In the genomic region with DNA sequence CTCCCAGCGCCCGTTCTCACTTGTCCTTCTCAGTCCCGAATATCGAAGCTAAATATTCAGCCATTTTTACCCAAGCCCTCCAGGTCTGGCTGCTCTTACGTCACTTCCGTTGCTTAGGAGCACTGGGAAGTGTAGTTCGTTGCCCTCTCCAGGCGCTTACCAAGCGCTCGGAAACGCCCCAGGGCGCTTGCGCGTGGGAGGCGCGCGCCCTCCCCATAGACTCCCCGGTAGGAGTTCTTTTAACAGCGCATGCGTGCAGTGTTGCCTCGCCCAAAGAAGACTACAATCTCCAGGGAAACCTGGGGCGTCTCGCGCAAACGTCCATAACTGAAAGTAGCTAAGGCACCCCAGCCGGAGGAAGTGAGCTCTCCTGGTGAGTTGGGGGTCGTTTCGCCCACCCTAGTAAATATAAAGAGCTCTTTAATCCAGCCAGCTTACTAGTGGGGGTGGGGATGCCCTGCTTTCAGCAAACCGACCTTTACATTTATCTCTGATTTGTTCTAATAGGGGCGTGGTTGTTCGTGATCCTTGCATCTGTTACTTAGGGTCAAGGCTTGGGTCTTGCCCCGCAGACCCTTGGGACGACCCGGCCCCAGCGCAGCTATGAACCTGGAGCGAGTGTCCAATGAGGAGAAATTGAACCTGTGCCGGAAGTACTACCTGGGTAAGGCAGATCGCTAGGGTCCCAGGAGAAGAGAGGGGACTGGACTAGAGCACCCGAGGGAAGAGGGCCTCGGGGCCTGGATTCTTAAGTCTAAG, we compare ENCODE assay signal across 8 cellular contexts. TPM values are rescaled to one million over a fixed set of nuclear protein-coding genes. Genes with fewer than 3 reads are reported as not detected.
DNase-seq lines count a peak whose midpoint lies in the region; ATAC-seq, FAIRE-seq and TF ChIP-seq lines count a peak whose summit lies in the region.

A gene with protein sequence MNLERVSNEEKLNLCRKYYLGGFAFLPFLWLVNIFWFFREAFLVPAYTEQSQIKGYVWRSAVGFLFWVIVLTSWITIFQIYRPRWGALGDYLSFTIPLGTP (plus strand): TSS at position 324 of the 759 bp plus-strand sequence. CDS start 280 bp downstream, at position 604.
A gene with protein sequence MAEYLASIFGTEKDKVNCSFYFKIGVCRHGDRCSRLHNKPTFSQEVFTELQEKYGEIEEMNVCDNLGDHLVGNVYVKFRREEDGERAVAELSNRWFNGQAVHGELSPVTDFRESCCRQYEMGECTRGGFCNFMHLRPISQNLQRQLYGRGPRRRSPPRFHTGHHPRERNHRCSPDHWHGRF (minus strand): TSS at position 91 of the 759 bp plus-strand sequence. CDS start 27 bp downstream, at position 64.

- H3K4me1 ChIP-seq in adrenal gland (replicated peaks in 1 of 2) (peaks cover 25 to 55% of the 10 kb centered on the region in 2 donors), heart left ventricle (peaks cover 10 to 72% (median 39%) of the 10 kb centered on the region in 12 donors), trophoblast cell (ENCODE audit: control insufficient read depth in 1 of 2, insufficient read depth in 2 of 2, low read length in 2 of 2) (peaks cover 13 to 24% of the 10 kb centered on the region in 2 experiments), tibial nerve (peaks cover 0 to 62% (median 44%) of the 10 kb centered on the region in 4 donors)

- H4K8ac ChIP-seq in trophoblast cell (ENCODE audit: low read depth, low read length), result peak within 1 kb of the TSS; percentile 94

- H3K4me2 ChIP-seq in trophoblast cell (ENCODE audit: low read length), result peak within 1 kb of the TSS; percentile 98

- H3K79me2 ChIP-seq in trophoblast cell (ENCODE audit: control insufficient read depth, insufficient read depth, low read length, poor library complexity), result peaks cover 11% of the 10 kb centered on the region

- peaks cover 13% of the 10 kb centered on the region for H3K79me1 ChIP-seq in trophoblast cell (ENCODE audit: low read length)

- peak within 1 kb of the TSS; percentile 61 for H3K4ac ChIP-seq in trophoblast cell (ENCODE audit: low read depth, low read length)

- peak within 1 kb of the TSS; percentile 90 for H3K9ac ChIP-seq in trophoblast cell (ENCODE audit: low read length)

- H3K9me3 ChIP-seq in adrenal gland (replicated peaks in 1 of 3), result no peaks in the 10 kb centered on the region
- H3K9me3 ChIP-seq in heart left ventricle, result no peaks in the 10 kb centered on the region
- H3K9me3 ChIP-seq in trophoblast cell (ENCODE audit: insufficient read depth, low read depth, low read length), result peaks cover 3% of the 10 kb centered on the region
- H3K9me3 ChIP-seq in tibial nerve, result no peaks in the 10 kb centered on the region

- peak; percentile 80 to 97 for TF ChIP-seq EP300 in tibial nerve (IDR thresholded peaks at IDR 0.05)

- TF ChIP-seq POLR2A in GM12891 (IDR thresholded peaks at IDR 0.05; ENCODE audit: low read depth, low read length), result no peak; the same call in 1 of the 2 replicates
- peak in 1 of 2 donors; percentile 42 for TF ChIP-seq POLR2A in adrenal gland (IDR thresholded peaks at IDR 0.05)
- TF ChIP-seq POLR2A in heart left ventricle (IDR thresholded peaks at IDR 0.05), result peak in 1 of 2 donors; percentile 43
- peak in 1 of 2 donors; percentile 57 for TF ChIP-seq POLR2A in tibial nerve (IDR thresholded peaks at IDR 0.05)

- peak within 1 kb of the TSS; percentile 50 for H2AFZ ChIP-seq in trophoblast cell (ENCODE audit: insufficient read depth, low read length, poor library complexity)

- 0 to 1% (median 1%) methylated on average over 18 to 40 of the region's 40 CpGs for WGBS in adrenal gland, 4 donors
- 0 to 1% (median 0%) methylated on average over 24 to 40 of the region's 40 CpGs for WGBS in heart left ventricle, 4 donors
- no CpG with 5 or more reads among the region's 40 CpGs for WGBS in trophoblast cell (ENCODE audit: extremely low coverage, insufficient coverage, insufficient read length)
- WGBS in tibial nerve, 2 donors, result 1% methylated on average over 36 to 40 of the region's 40 CpGs

- DNase-seq in GM12891 (ENCODE audit: insufficient read length, low spot score), result peak; percentile 74
- DNase-seq in NCI-H1694 (lab: John Stamatoyannopoulos, UW), result peak; percentile 99
- peak; percentile 97 to 99 (median 98) for DNase-seq in adrenal gland
- DNase-seq in heart left ventricle, result peak; percentile 98 to 99 (median 98)
- DNase-seq in trophoblast cell, result peak; percentile 100
- DNase-seq in tibial nerve (ENCODE audit: low spot score in 2 of 2), result peak; percentile 93 to 95

- peak within 1 kb of the TSS; percentile 99 to 100 (median 100) for H3K27ac ChIP-seq in adrenal gland
- H3K27ac ChIP-seq in heart left ventricle, result peak within 1 kb of the TSS; percentile 99 to 100 (median 100)
- peak within 1 kb of the TSS; percentile 91 for H3K27ac ChIP-seq in trophoblast cell (ENCODE audit: low read depth, low read length)
- H3K27ac ChIP-seq in tibial nerve, result peak within 1 kb of the TSS; percentile 99 to 100 (median 100)

- intact Hi-C loops in T-helper 1 cell treated with Interleukin-12 subunit alpha and Interleukin-12 subunit beta and Interleukin-4 antibody, amounts not matched to agents 30 ng/mL and 1 ng/mL, for 36 hours (cut with micrococcal nuclease), result loop anchor here (1.0 to 10.0 kb wide), 12 partner anchors 29 to 1629 kb away; a partner anchor contains a TSS
- intact Hi-C loops in adrenal gland (cut with DNase I), result no loop called here
- intact Hi-C loops in heart left ventricle (cut with DNase I), result loop anchor here in 5 of 10 donors (1.0 to 10.0 kb wide), 6 partner anchors 29 to 309 kb away; a partner anchor contains a TSS

- peak within 1 kb of the TSS; percentile 94 for H2BK5ac ChIP-seq in trophoblast cell (ENCODE audit: low read depth, low read length, poor library complexity)

- peak within 1 kb of the TSS; percentile 85 for H4K12ac ChIP-seq in trophoblast cell (ENCODE audit: low read depth, low read length)

- TF ChIP-seq CTCF in adrenal gland (IDR thresholded peaks at IDR 0.05) (no peak), heart left ventricle (IDR thresholded peaks at IDR 0.05) (peak in 1 of 12 donors; percentile 6), tibial nerve (IDR thresholded peaks at IDR 0.05) (peak in 1 of 5 experiments; percentile 29)

- H2AK5ac ChIP-seq in trophoblast cell (ENCODE audit: low read length), result peak within 1 kb of the TSS; percentile 91

- no peak within 1 kb of the TSS for H3K23ac ChIP-seq in trophoblast cell (ENCODE audit: low read length)

- H4K91ac ChIP-seq in trophoblast cell (ENCODE audit: low read depth, low read length), result peak within 1 kb of the TSS; percentile 96

- H3K18ac ChIP-seq in trophoblast cell (ENCODE audit: low read length), result peak within 1 kb of the TSS; percentile 56

- peak within 1 kb of the TSS; percentile 88 for H3K14ac ChIP-seq in trophoblast cell (ENCODE audit: low read length)

- FAIRE-seq in GM12891 (lab: Jason Lieb, UNC), result peak; percentile 94

- H3K4me3 ChIP-seq in adrenal gland (peak within 1 kb of the TSS; percentile 34 to 89 (median 84)), heart left ventricle (peak within 1 kb of the TSS; percentile 72 to 100 (median 90)), trophoblast cell (ENCODE audit: low read depth, low read length) (peak within 1 kb of the TSS; percentile 86), tibial nerve (peak within 1 kb of the TSS; percentile 85 to 95 (median 92))

- H3K36me3 ChIP-seq in adrenal gland (replicated peaks in 1 of 2), result no peaks in the 10 kb centered on the region
- peaks cover 0 to 16% (median 5%) of the 10 kb centered on the region in 9 donors for H3K36me3 ChIP-seq in heart left ventricle
- peaks cover 3 to 5% of the 10 kb centered on the region in 2 experiments for H3K36me3 ChIP-seq in trophoblast cell (ENCODE audit: control insufficient read depth in 1 of 2, insufficient read depth in 2 of 2, low read length in 2 of 2)
- peaks cover 0 to 5% (median 0%) of the 10 kb centered on the region in 3 donors for H3K36me3 ChIP-seq in tibial nerve

- H2BK120ac ChIP-seq in trophoblast cell (ENCODE audit: insufficient read depth, low read length, poor library complexity), result peak within 1 kb of the TSS; percentile 91

- H3K27me3 ChIP-seq in adrenal gland (no peaks in the 10 kb centered on the region), heart left ventricle (no peaks in the 10 kb centered on the region), trophoblast cell (ENCODE audit: insufficient read depth, low read length) (no peaks in the 10 kb centered on the region), tibial nerve (no peaks in the 10 kb centered on the region)

- H2BK12ac ChIP-seq in trophoblast cell (ENCODE audit: low read length), result no peak within 1 kb of the TSS

- ATAC-seq in HG02870 (IDR thresholded peaks at IDR 0.05; ENCODE audit: unreplicated experiment) (peak; percentile 46), heart left ventricle (peak; percentile 81 to 88 (median 84))

TF ChIP-seq in GM12891, 5 proteins besides CTCF, POLR2A, EP300 and RAD21:
- TF ChIP-seq POLR2AphosphoS5 (IDR thresholded peaks at IDR 0.05; ENCODE audit: low read depth, low read length) (no peak; the same call in 1 of the 2 replicates), SPI1 (IDR thresholded peaks at IDR 0.05; ENCODE audit: low read depth, low read length) (peak; percentile 69), POU2F2 (IDR thresholded peaks at IDR 0.05; ENCODE audit: low read depth, low read length) (no peak; the same call in 1 of the 2 replicates), PAX5 (IDR thresholded peaks at IDR 0.05; ENCODE audit: insufficient read depth, low read length, severe bottlenecking) (no peak), TAF1 (IDR thresholded peaks at IDR 0.05; ENCODE audit: low read depth, low read length) (peak; percentile 2; the same call in 1 of the 2 replicates)

RNA-seq across cellular contexts. Expression of the first gene that starts in this region (rescaled TPM):
- 31.0 TPM for polyA plus RNA-seq in GM12891 (2012; ENCODE audit: low read depth, missing spikeins)
- total RNA-seq in T-helper 1 cell treated with Interleukin-12 subunit alpha and Interleukin-12 subunit beta and Interleukin-4 antibody, amounts not matched to agents 30 ng/mL and 1 ng/mL, for 36 hours, result 55.7 and 63.1 TPM in 2 replicates
- total RNA-seq in adrenal gland (10 to 100 TPM; 29.5 to 88.2 (median 63.0) TPM), heart left ventricle (10 to 100 TPM; 25.2 to 69.0 (median 40.9) TPM), tibial nerve (10 to 100 TPM; 33.1 to 46.7 (median 40.3) TPM)
- polyA plus RNA-seq in adrenal gland (100 to 1,000 TPM in 2 of 3 donors, 10 to 100 TPM in 1; 93.1 to 230 (median 174) TPM), heart left ventricle (10 to 100 TPM; 52.6 to 95.1 TPM)
- 119 and 123 TPM in 2 replicates for polyA plus RNA-seq in trophoblast cell (2013)

RNA-seq across cellular contexts. Expression of the second gene that starts in this region (rescaled TPM):
- 18.8 TPM for polyA plus RNA-seq in GM12891 (2012; ENCODE audit: low read depth, missing spikeins)
- total RNA-seq in T-helper 1 cell treated with Interleukin-12 subunit alpha and Interleukin-12 subunit beta and Interleukin-4 antibody, amounts not matched to agents 30 ng/mL and 1 ng/mL, for 36 hours, result 33.7 and 35.2 TPM in 2 replicates
- 10 to 100 TPM; 14.8 to 55.0 (median 31.0) TPM for total RNA-seq in adrenal gland
- polyA plus RNA-seq in adrenal gland, result 100 to 1,000 TPM in 2 of 3 donors, 10 to 100 TPM in 1; 30.3 to 255 (median 104) TPM
- total RNA-seq in heart left ventricle, result 10 to 100 TPM; 14.3 to 32.8 (median 20.9) TPM
- 10 to 100 TPM in 1 of 2 donors, 1 to 10 TPM in 1; 7.2 to 27.1 TPM for polyA plus RNA-seq in heart left ventricle
- polyA plus RNA-seq in trophoblast cell (2013), result 12.1 and 12.4 TPM in 2 replicates
- total RNA-seq in tibial nerve, result 10 to 100 TPM; 17.8 to 51.1 (median 43.2) TPM

Comparison
In these comparisons a context has a peak if more than half of its experiments do, and no peak if none do; other contexts are left out.
1. Peak in every context shown above with its lines: DNase-seq, ATAC-seq, H3K4me3 ChIP-seq and H3K27ac ChIP-seq.